In the genomic region with DNA sequence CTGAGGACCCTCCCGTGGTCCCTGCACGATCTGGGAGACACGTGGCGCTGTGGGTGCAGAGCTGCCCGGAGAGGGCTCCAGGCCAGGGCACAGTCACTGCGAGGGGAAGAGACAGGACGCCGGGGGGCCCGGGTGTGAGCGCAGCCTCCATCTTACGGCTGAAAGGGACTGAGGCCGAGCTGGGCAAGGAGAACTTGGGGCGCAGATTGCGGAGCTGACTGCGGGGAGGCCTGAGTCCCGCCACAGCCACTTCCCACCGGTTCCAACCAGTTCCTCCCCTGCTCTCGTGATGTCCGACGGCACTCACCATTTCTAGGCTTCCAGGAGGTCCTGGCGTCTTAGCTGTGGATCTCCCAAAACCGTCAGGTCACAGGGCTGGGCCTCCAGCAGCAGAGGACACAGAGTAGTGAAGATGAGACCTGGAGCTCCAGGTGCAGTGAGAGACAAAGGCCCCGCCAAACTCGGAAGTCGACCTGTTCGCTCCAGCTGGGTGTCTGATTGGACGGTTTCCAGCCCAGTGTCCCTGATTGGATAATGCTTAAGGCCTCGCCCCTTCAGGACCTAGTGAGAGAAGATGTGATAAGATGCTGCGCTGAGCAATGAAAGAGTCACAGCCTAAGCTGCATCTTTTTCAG, we compare ENCODE assay signal across 11 cellular contexts. TPM values are rescaled to one million over a fixed set of nuclear protein-coding genes. Genes with fewer than 3 reads are reported as not detected.
A peak's percentile ranks its signal among the peaks of the same experiment; 100 is the strongest.
DNase-seq lines count a peak whose midpoint lies in the region; ATAC-seq and TF ChIP-seq lines count a peak whose summit lies in the region.
"Had no signal": no experiment of that assay in that cellular context is flagged by ENCODE, and none has a peak within 500 bp of the region (broad histone marks: within the 10 kb centered on the region; RNA-seq: fewer than 3 reads in every experiment).

No MANE protein-coding gene starts in this region.

- no peaks in the 10 kb centered on the region for H3K9me3 Mint-ChIP-seq in CD4-positive, alpha-beta memory T cell
- no peaks in the 10 kb centered on the region for H3K9me3 Mint-ChIP-seq in WTC11
- no peaks in the 10 kb centered on the region for H3K9me3 Mint-ChIP-seq in central memory CD8-positive, alpha-beta T cell

- TF ChIP-seq EP300 in esophagus muscularis mucosa (IDR thresholded peaks at IDR 0.05) = no peak

- peaks cover 0 to 1% of the 10 kb centered on the region in 2 donors for H3K27me3 Mint-ChIP-seq in CD4-positive, alpha-beta memory T cell
- H3K27me3 Mint-ChIP-seq in WTC11 (ENCODE audit: low read depth) = no peaks in the 10 kb centered on the region; the same call in 1 of the 2 replicates
- H3K27me3 Mint-ChIP-seq in central memory CD8-positive, alpha-beta T cell = no peaks in the 10 kb centered on the region

- CTCF ChIA-PET in CD4-positive, alpha-beta memory T cell (lab: Charles Lee; ENCODE audit: partially characterized antibody) = interaction anchor here (0.6 to 1.5 kb wide), 8 partner anchors 10 to 328 kb away, joined by 3 to 4 read pairs (median 3); partner anchors contain the start of gene ZNF506
- CTCF ChIA-PET in WTC11 (lab: Charles Lee) = interaction anchor here (0.9 to 1.9 kb wide), 8 partner anchors 31 to 217 kb away, joined by 3 to 9 read pairs (median 3); partner anchors contain the start of genes GMIP, ZNF506 and ZNF93

- WGBS in esophagus muscularis mucosa = 14% methylated on average over 21 of the region's 29 CpGs

- no peaks in the 10 kb centered on the region for H3K27me3 ChIP-seq in CD4-positive, alpha-beta memory T cell (ENCODE audit: insufficient read depth, low read length)
- H3K27me3 ChIP-seq in esophagus muscularis mucosa = peaks cover 0 to 7% (median 0%) of the 10 kb centered on the region in 4 donors
- H3K27me3 ChIP-seq: foreskin keratinocyte had no signal

- H3K4me1 Mint-ChIP-seq in CD4-positive, alpha-beta memory T cell = peaks cover 2 to 14% (median 8%) of the 10 kb centered on the region in 4 donors
- H3K4me1 Mint-ChIP-seq in WTC11 = peaks cover 24% of the 10 kb centered on the region
- peaks cover 1% of the 10 kb centered on the region for H3K4me1 Mint-ChIP-seq in central memory CD8-positive, alpha-beta T cell

- H3K4me3 ChIP-seq in CD4-positive, alpha-beta memory T cell (ENCODE audit: low read length in 2 of 2) = no peak overlapping the region
- H3K4me3 ChIP-seq in esophagus muscularis mucosa = peak overlapping the region in 2 of 4 donors; percentile 14 to 34

- no peaks in the 10 kb centered on the region for H3K4me1 ChIP-seq in CD4-positive, alpha-beta memory T cell (ENCODE audit: insufficient read depth, low read length)
- H3K4me1 ChIP-seq in esophagus muscularis mucosa = peaks cover 0 to 5% (median 2%) of the 10 kb centered on the region in 4 donors
- H3K4me1 ChIP-seq: foreskin keratinocyte had no signal

- TF ChIP-seq CTCF in WTC11 (IDR thresholded peaks at IDR 0.05) (no peak), omental fat pad (IDR thresholded peaks at IDR 0.05) (no peak), esophagus muscularis mucosa (IDR thresholded peaks at IDR 0.05) (no peak)

- H3K27ac Mint-ChIP-seq in CD4-positive, alpha-beta memory T cell = peak overlapping the region in 2 of 7 donors; percentile 53 to 86
- peak overlapping the region; percentile 99 for H3K27ac Mint-ChIP-seq in WTC11
- no peak overlapping the region for H3K27ac Mint-ChIP-seq in central memory CD8-positive, alpha-beta T cell (ENCODE audit: low read depth)

- H3K4me3 Mint-ChIP-seq in CD4-positive, alpha-beta memory T cell = peak overlapping the region; percentile 31 to 85 (median 54)
- H3K4me3 Mint-ChIP-seq in WTC11 = peak overlapping the region; percentile 96
- H3K4me3 Mint-ChIP-seq in central memory CD8-positive, alpha-beta T cell = peak overlapping the region; percentile 73

- H3K9me3 ChIP-seq in CD4-positive, alpha-beta memory T cell (ENCODE audit: control insufficient read depth in 1 of 2, low read length in 2 of 2) = no peaks in the 10 kb centered on the region
- H3K9me3 ChIP-seq in esophagus muscularis mucosa = no peaks in the 10 kb centered on the region

- POLR2A ChIA-PET in CD4-positive, alpha-beta memory T cell (lab: Charles Lee; ENCODE audit: partially characterized antibody) = interaction anchor here (1.0 to 2.7 kb wide), 7 partner anchors 11 to 193 kb away, joined by 3 to 14 read pairs (median 6); partner anchors contain the start of genes ZNF101, ZNF506 and ZNF93
- POLR2A ChIA-PET in WTC11 (lab: Charles Lee) = interaction anchor here (0.6 to 3.1 kb wide), 13 partner anchors 11 to 377 kb away, joined by 3 to 40 read pairs (median 4); partner anchors contain the start of genes GMIP, ZNF101, ZNF14 and ZNF506

- H3K36me3 Mint-ChIP-seq in CD4-positive, alpha-beta memory T cell = peaks cover under 1 to 4% of the 10 kb centered on the region in 2 donors
- peaks cover 31% of the 10 kb centered on the region for H3K36me3 Mint-ChIP-seq in WTC11
- H3K36me3 Mint-ChIP-seq in central memory CD8-positive, alpha-beta T cell (ENCODE audit: insufficient read depth) = peaks cover 10% of the 10 kb centered on the region

- H3K27ac ChIP-seq in CD4-positive, alpha-beta memory T cell (ENCODE audit: low read depth, low read length) = no peak overlapping the region
- H3K27ac ChIP-seq in esophagus muscularis mucosa (replicated peaks in 1 of 4) = no peak overlapping the region
- H3K27ac ChIP-seq: foreskin keratinocyte had no signal

- peak; percentile 50 to 77 (median 61) for DNase-seq in CD4-positive, alpha-beta memory T cell
- DNase-seq in WTC11 (ENCODE audit: low spot score) (peak; percentile 88), omental fat pad (ENCODE audit: low spot score) (peak; percentile 54), DMS114 treated with DMSO at 0.1 percent for 48 hours (lab: John Stamatoyannopoulos, UW; ENCODE audit: unreplicated experiment) (no peak), mesenteric fat pad (ENCODE audit: low spot score) (no peak), esophagus muscularis mucosa (ENCODE audit: extremely low spot score) (no peak)
- peak in 1 of 2 donors; percentile 35 for DNase-seq in central memory CD8-positive, alpha-beta T cell (ENCODE audit: low spot score in 2 of 2)
- DNase-seq: DMS79, SW 1271 had no signal

- H3K36me3 ChIP-seq in CD4-positive, alpha-beta memory T cell (ENCODE audit: insufficient read depth, low read length) = no peaks in the 10 kb centered on the region
- no peaks in the 10 kb centered on the region for H3K36me3 ChIP-seq in esophagus muscularis mucosa

- TF ChIP-seq POLR2A in esophagus muscularis mucosa (IDR thresholded peaks at IDR 0.05; ENCODE audit: low read depth) = no peak

- ATAC-seq in WTC11 = peak; percentile 87
- ATAC-seq in central memory CD8-positive, alpha-beta T cell (replicated peaks; ENCODE audit: extremely low read depth, poor library complexity, severe bottlenecking) = peak; percentile 7
- peak; percentile 72 for ATAC-seq in omental fat pad (ENCODE audit: low FRiP score)
- no peak for ATAC-seq in HG03135 (IDR thresholded peaks at IDR 0.05; ENCODE audit: unreplicated experiment)
- ATAC-seq: foreskin keratinocyte had no signal

- intact Hi-C loops in CD4-positive, alpha-beta memory T cell (cut with micrococcal nuclease) = no loop called here
- intact Hi-C loops in esophagus muscularis mucosa (cut with DNase I) = no loop called here

TF ChIP-seq in WTC11, 78 proteins besides CTCF, POLR2A, EP300 and RAD21 (continues in another document):
- TF ChIP-seq ATF1 (CRISPR knock-in tag; IDR thresholded peaks at IDR 0.05) (peak; percentile 47; the same call in 1 of the 2 replicates), NR1H2 (CRISPR knock-in tag; IDR thresholded peaks at IDR 0.05) (no peak), FOXP4 (CRISPR knock-in tag; IDR thresholded peaks at IDR 0.05) (peak; percentile 59; the same call in 1 of the 2 replicates), TEAD1 (CRISPR knock-in tag; IDR thresholded peaks at IDR 0.05) (0 out of 2 replicates have a peak, but pooled peaks have one; percentile 36), ETV6 (CRISPR knock-in tag; IDR thresholded peaks at IDR 0.05) (peak; percentile 46; the same call in 1 of the 2 replicates)
- TF ChIP-seq, protein P1, sequence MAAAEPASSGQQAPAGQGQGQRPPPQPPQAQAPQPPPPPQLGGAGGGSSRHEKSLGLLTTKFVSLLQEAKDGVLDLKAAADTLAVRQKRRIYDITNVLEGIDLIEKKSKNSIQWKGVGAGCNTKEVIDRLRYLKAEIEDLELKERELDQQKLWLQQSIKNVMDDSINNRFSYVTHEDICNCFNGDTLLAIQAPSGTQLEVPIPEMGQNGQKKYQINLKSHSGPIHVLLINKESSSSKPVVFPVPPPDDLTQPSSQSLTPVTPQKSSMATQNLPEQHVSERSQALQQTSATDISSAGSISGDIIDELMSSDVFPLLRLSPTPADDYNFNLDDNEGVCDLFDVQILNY (CRISPR knock-in tag; IDR thresholded peaks at IDR 0.05) = peak; percentile 62; the same call in 1 of the 2 replicates

RNA-seq across cellular contexts. Expression of gene ZNF253, which starts 4.8 kb away (rescaled TPM):
- 10 to 100 TPM; 23.8 to 25.8 TPM for total RNA-seq in CD4-positive, alpha-beta memory T cell
- 1 to 10 TPM; 5.5 to 8.8 TPM for polyA plus RNA-seq in CD4-positive, alpha-beta memory T cell
- total RNA-seq in WTC11 (2021) (31.9 to 43.6 TPM (median 37.0 TPM) in 3 replicates), omental fat pad (10 to 100 TPM in 1 of 4 donors, 1 to 10 TPM in 3; 3.0 to 12.8 (median 6.2) TPM), mesenteric fat pad (6.5 TPM), esophagus muscularis mucosa (1 to 10 TPM; 5.1 to 7.1 (median 6.1) TPM)

RNA-seq across cellular contexts. Expression of gene ZNF506, which starts 39.3 kb away (rescaled TPM):
- total RNA-seq in CD4-positive, alpha-beta memory T cell = 10 to 100 TPM; 76.4 to 80.5 TPM
- 10 to 100 TPM in 1 of 2 donors, 1 to 10 TPM in 1; 9.6 to 29.2 TPM for polyA plus RNA-seq in CD4-positive, alpha-beta memory T cell
- total RNA-seq in WTC11 (2021) (15.7 to 20.8 TPM (median 17.9 TPM) in 3 replicates), omental fat pad (10 to 100 TPM; 20.0 to 47.6 (median 24.0) TPM), mesenteric fat pad (16.4 TPM), esophagus muscularis mucosa (10 to 100 TPM; 18.5 to 24.1 (median 20.6) TPM)

RNA-seq across cellular contexts. Expression of gene ZNF93, which starts 39.9 kb away (rescaled TPM):
- 1 to 10 TPM; 8.8 to 9.2 TPM for total RNA-seq in CD4-positive, alpha-beta memory T cell
- 1 to 10 TPM; 5.6 to 6.6 TPM for polyA plus RNA-seq in CD4-positive, alpha-beta memory T cell
- total RNA-seq in WTC11 (2021) (37.8 to 47.4 TPM (median 41.7 TPM) in 3 replicates), omental fat pad (1 to 10 TPM; 1.9 to 6.9 (median 4.0) TPM), mesenteric fat pad (3.8 TPM), esophagus muscularis mucosa (1 to 10 TPM; 1.2 to 4.1 (median 2.1) TPM)

Comparison
In these comparisons a context has a peak if more than half of its experiments do, and no peak if none do; other contexts are left out.
1. DNase-seq: peak in CD4-positive, alpha-beta memory T cell (5 of 5), WTC11 (single experiment) and omental fat pad (single experiment); none in DMS114 treated with DMSO at 0.1 percent for 48 hours (single experiment), mesenteric fat pad (single experiment) and esophagus muscularis mucosa (single experiment).
2. Peak in every context shown above with its lines, with median percentiles within 50 percentile points of each other: H3K4me3 Mint-ChIP-seq.